In genomic region chr1:204411451-204412245, GRCh38 we compare ENCODE assay signal across 8 cellular contexts. TPM values are rescaled to one million over a fixed set of nuclear protein-coding genes. Genes with fewer than 3 reads are reported as not detected.
A peak's percentile ranks its signal among the peaks of the same experiment; 100 is the strongest.
DNase-seq lines count a peak whose midpoint lies in the region; ATAC-seq and TF ChIP-seq lines count a peak whose summit lies in the region.

Gene PPP1R15B, minus strand, starts transcription at chr1:204411817. Its CDS starts 406 bp downstream, at chr1:204411411.

- peak within 1 kb of the TSS; percentile 59 for H2AFZ ChIP-seq in PC-3 (ENCODE audit: low read length)

- peak; percentile 47; the same call in 1 of the 2 replicates for TF ChIP-seq EP300 in Ishikawa (IDR thresholded peaks at IDR 0.05; ENCODE audit: borderline replicate concordance)

- peak within 1 kb of the TSS; percentile 80 for H3K4me3 ChIP-seq in PC-3 (ENCODE audit: low read length)

- H3K9me3 ChIP-seq in PC-3 (ENCODE audit: low read length), result no peaks in the 10 kb centered on the region

- DNase-seq in DMS 273 treated with DMSO at 0.1 percent for 48 hours (lab: John Stamatoyannopoulos, UW), result peak; percentile 97
- DNase-seq in PC-3, result peak; percentile 100
- peak; percentile 97 for DNase-seq in activated T-cell treated with anti-CD3 and anti-CD28 coated beads for 48 hours (ENCODE audit: low read depth)
- DNase-seq in epithelial cell of prostate (ENCODE audit: low read depth, low spot score), result peak; percentile 95
- peak; percentile 99 for DNase-seq in mucosa of gallbladder (ENCODE audit: low spot score)
- peak; percentile 91 to 96 for DNase-seq in stimulated activated CD8-positive, alpha-beta memory T cell treated with anti-CD3 and anti-CD28 coated beads, Interleukin-4, amount 100 ng/mL, for 4 hours (ENCODE audit: low read depth in 2 of 2, low spot score in 1 of 2)

- no peaks in the 10 kb centered on the region for H3K27me3 ChIP-seq in PC-3 (ENCODE audit: low read length)

- peaks cover 57% of the 10 kb centered on the region for H3K79me2 ChIP-seq in PC-3 (ENCODE audit: low read length)

- H3K36me3 ChIP-seq in PC-3 (ENCODE audit: low read depth, low read length), result peaks cover 24% of the 10 kb centered on the region

- peaks cover 6% of the 10 kb centered on the region for H3F3A ChIP-seq in PC-3 (ENCODE audit: low read length, unreplicated experiment)

- peak within 1 kb of the TSS; percentile 95 for H3K9ac ChIP-seq in PC-3 (ENCODE audit: low read length)

- POLR2A ChIA-PET in PC-3 (lab: Charles Lee; ENCODE audit: unreplicated experiment), result no interaction called here

- ATAC-seq in GM21529 (IDR thresholded peaks at IDR 0.05; ENCODE audit: unreplicated experiment) (peak; percentile 90), PC-3 (peak; percentile 82)

- no peak for TF ChIP-seq RAD21 in Ishikawa (IDR thresholded peaks at IDR 0.05; ENCODE audit: low read depth)

- H3K9me2 ChIP-seq in PC-3 (replicated peaks; ENCODE audit: low read length), result no peaks in the 10 kb centered on the region

- H3K27ac ChIP-seq in PC-3 (ENCODE audit: low read length), result peak within 1 kb of the TSS; percentile 86
- H3K27ac ChIP-seq in epithelial cell of prostate, result peak within 1 kb of the TSS; percentile 95

- TF ChIP-seq CTCF in PC-3 (conservative IDR thresholded peaks at IDR 0.05; ENCODE audit: low read depth, low read length), result no peak

- peaks cover 23% of the 10 kb centered on the region for H3K4me1 ChIP-seq in PC-3 (ENCODE audit: insufficient read depth, low read length)

- H3K4me2 ChIP-seq in PC-3 (ENCODE audit: low read length), result peak within 1 kb of the TSS; percentile 85

- TSS peak; percentile 58 for BruUV-seq in PC-3 (replicated peaks; lab: Mats Ljungman, UMichigan)

- intact Hi-C loops in PC-3 (cut with micrococcal nuclease), result loop anchor here (5.0 kb wide), 1 partner anchor 91 kb away; no protein-coding TSS in a partner anchor

- H4K20me1 ChIP-seq in PC-3 (ENCODE audit: low read length), result peaks cover 45% of the 10 kb centered on the region

- CTCF ChIA-PET in PC-3 (lab: Charles Lee), result interaction anchor here (2.2 kb wide), 1 partner anchor 13 kb away, joined by 7 read pairs; no protein-coding TSS in a partner anchor

TF ChIP-seq in Ishikawa, 13 proteins besides CTCF, POLR2A, EP300 and RAD21:
- TF ChIP-seq EGR1 (IDR thresholded peaks at IDR 0.05), result peak; percentile 39; the same call in 1 of the 2 replicates
- TF ChIP-seq TEAD4 (IDR thresholded peaks at IDR 0.05), result no peak
- peak; percentile 90 for TF ChIP-seq CREB1 (IDR thresholded peaks at IDR 0.05; ENCODE audit: low read depth)
- TF ChIP-seq YY1 (IDR thresholded peaks at IDR 0.05; ENCODE audit: low read depth), result peak; percentile 96
- no peak for TF ChIP-seq FOXM1 (IDR thresholded peaks at IDR 0.05; ENCODE audit: borderline replicate concordance, low read depth)
- TF ChIP-seq, protein P1, sequence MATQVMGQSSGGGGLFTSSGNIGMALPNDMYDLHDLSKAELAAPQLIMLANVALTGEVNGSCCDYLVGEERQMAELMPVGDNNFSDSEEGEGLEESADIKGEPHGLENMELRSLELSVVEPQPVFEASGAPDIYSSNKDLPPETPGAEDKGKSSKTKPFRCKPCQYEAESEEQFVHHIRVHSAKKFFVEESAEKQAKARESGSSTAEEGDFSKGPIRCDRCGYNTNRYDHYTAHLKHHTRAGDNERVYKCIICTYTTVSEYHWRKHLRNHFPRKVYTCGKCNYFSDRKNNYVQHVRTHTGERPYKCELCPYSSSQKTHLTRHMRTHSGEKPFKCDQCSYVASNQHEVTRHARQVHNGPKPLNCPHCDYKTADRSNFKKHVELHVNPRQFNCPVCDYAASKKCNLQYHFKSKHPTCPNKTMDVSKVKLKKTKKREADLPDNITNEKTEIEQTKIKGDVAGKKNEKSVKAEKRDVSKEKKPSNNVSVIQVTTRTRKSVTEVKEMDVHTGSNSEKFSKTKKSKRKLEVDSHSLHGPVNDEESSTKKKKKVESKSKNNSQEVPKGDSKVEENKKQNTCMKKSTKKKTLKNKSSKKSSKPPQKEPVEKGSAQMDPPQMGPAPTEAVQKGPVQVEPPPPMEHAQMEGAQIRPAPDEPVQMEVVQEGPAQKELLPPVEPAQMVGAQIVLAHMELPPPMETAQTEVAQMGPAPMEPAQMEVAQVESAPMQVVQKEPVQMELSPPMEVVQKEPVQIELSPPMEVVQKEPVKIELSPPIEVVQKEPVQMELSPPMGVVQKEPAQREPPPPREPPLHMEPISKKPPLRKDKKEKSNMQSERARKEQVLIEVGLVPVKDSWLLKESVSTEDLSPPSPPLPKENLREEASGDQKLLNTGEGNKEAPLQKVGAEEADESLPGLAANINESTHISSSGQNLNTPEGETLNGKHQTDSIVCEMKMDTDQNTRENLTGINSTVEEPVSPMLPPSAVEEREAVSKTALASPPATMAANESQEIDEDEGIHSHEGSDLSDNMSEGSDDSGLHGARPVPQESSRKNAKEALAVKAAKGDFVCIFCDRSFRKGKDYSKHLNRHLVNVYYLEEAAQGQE (IDR thresholded peaks at IDR 0.05; ENCODE audit: low read depth), result no peak
- peak; percentile 2; the same call in 1 of the 2 replicates for TF ChIP-seq USF1 (IDR thresholded peaks at IDR 0.05)
- TF ChIP-seq TCF12 (IDR thresholded peaks at IDR 0.05; ENCODE audit: low read depth), result peak; percentile 60
- peak; percentile 87 for TF ChIP-seq CEBPB (IDR thresholded peaks at IDR 0.05)
- TF ChIP-seq NFIC (IDR thresholded peaks at IDR 0.05), result no peak
- TF ChIP-seq, protein P2, sequence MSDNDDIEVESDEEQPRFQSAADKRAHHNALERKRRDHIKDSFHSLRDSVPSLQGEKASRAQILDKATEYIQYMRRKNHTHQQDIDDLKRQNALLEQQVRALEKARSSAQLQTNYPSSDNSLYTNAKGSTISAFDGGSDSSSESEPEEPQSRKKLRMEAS (IDR thresholded peaks at IDR 0.05), result peak; percentile 83
- no peak for TF ChIP-seq ZBTB7A (IDR thresholded peaks at IDR 0.05; ENCODE audit: low read depth)
- peak; percentile 94 for TF ChIP-seq TAF1 (IDR thresholded peaks at IDR 0.05; ENCODE audit: low read depth)

RNA-seq across cellular contexts. Expression of gene PPP1R15B, which starts in this region (rescaled TPM):
- 50.7 and 57.5 TPM in 2 replicates for total RNA-seq in PC-3 (2014; rRNA removed)
- 38.8 TPM for total RNA-seq in mucosa of gallbladder

Comparison
In these comparisons a context has a peak if more than half of its experiments do, and no peak if none do; other contexts are left out.
1. Peak in every context shown above with its lines: DNase-seq, ATAC-seq, H3K4me3 ChIP-seq and H3K27ac ChIP-seq.